In the genomic region with DNA sequence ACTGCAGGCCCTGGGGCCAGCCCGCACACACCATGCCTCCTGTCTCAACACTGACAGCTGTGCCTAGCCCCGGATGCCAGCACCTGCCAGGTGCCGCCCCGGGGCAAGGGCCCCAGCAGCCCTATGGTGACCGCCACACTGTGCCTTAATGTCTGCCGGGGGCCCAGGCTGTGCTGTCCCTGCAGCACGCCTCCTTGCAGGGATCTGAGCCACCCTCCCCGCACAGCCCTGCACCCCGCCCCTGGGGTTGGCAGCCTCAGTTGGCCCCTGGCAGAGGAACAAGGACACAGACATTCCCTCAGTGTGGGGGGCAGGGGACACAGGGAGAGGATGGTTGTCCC, we compare ENCODE assay signal across 27 cellular contexts. TPM values are rescaled to one million over a fixed set of nuclear protein-coding genes. Genes with fewer than 3 reads are reported as not detected.
A peak's percentile ranks its signal among the peaks of the same experiment; 100 is the strongest.
DNase-seq lines count a peak whose midpoint lies in the region; ATAC-seq and TF ChIP-seq lines count a peak whose summit lies in the region.
"Had no signal": no experiment of that assay in that cellular context is flagged by ENCODE, and none has a peak within 500 bp of the region (broad histone marks: within the 10 kb centered on the region; RNA-seq: fewer than 3 reads in every experiment).

No MANE protein-coding gene starts in this region.

- H3K4me3 Mint-ChIP-seq in stimulated activated naive CD8-positive, alpha-beta T cell treated with anti-CD3 and anti-CD28 coated beads, Interleukin-15, amount 100 ng/mL, for 72 hours: no peak overlapping the region
- H3K4me3 Mint-ChIP-seq: activated B cell treated with CpG ODN at 0.5 μM for 24 hours; activated naive CD8-positive, alpha-beta T cell; stimulated activated memory B cell treated with anti-CD40 and anti-IgM and Interleukin-4, amounts not matched to agents 10 μg/mL and 1 μg/mL and 100 μg/mL, for 72 hours had no signal

- TF ChIP-seq CTCF in adrenal gland (IDR thresholded peaks at IDR 0.05) (no peak), upper lobe of left lung (IDR thresholded peaks at IDR 0.05) (no peak)

- H3K9me3 Mint-ChIP-seq in stimulated activated naive CD8-positive, alpha-beta T cell treated with anti-CD3 and anti-CD28 coated beads, Interleukin-15, amount 100 ng/mL, for 72 hours: peaks cover 0 to 11% of the 10 kb centered on the region in 2 donors
- H3K9me3 Mint-ChIP-seq: activated B cell treated with CpG ODN at 0.5 μM for 24 hours; activated T-helper 17 cell treated with anti-CD3 and anti-CD28 coated beads, Interleukin-2, amount 50 U/mL, for 72 hours; stimulated activated memory B cell treated with anti-CD40 and anti-IgM and Interleukin-4, amounts not matched to agents 10 μg/mL and 1 μg/mL and 100 μg/mL, for 72 hours had no signal

- WGBS in adrenal gland, 4 donors: 71 to 88% (median 77%) methylated on average over 1 to 9 of the region's 9 CpGs
- 96 to 100% methylated on average over 5 to 9 of the region's 9 CpGs for WGBS in upper lobe of left lung, 2 donors

- TF ChIP-seq POLR2A in adrenal gland (IDR thresholded peaks at IDR 0.05) (no peak), upper lobe of left lung (IDR thresholded peaks at IDR 0.05) (no peak)

- no peak for DNase-seq in stimulated activated naive CD8-positive, alpha-beta T cell treated with anti-CD3 and anti-CD28 coated beads, Interleukin-15, amount 100 ng/mL, for 72 hours
- no peak for DNase-seq in stimulated activated naive CD8-positive, alpha-beta T cell treated with anti-CD3 and anti-CD28 coated beads, Interleukin-15, Interleukin-2, amounts not matched to agents 100 U/mL and 50 U/mL, for 24 hours
- DNase-seq in adrenal gland (no peak), upper lobe of left lung (peak in 1 of 2 donors; percentile 66), EL (no peak)
- no peak for DNase-seq in activated naive CD4-positive, alpha-beta T cell treated with anti-CD3 and anti-CD28 coated beads, Interleukin-2, amount 50 U/mL, for 16 hours
- DNase-seq: activated B cell treated with CpG ODN at 0.5 μM for 24 hours; activated CD4-positive, alpha-beta T cell treated with anti-CD3 and anti-CD28 coated beads, Interleukin-2, amount 50 U/mL, for 4 hours; activated CD8-positive, alpha-beta memory T cell treated with anti-CD3 and anti-CD28 coated beads, Interleukin-2, amount 50 U/mL, for 4 hours; Caco-2; central memory CD4-positive, alpha-beta T cell; dermis blood vessel endothelial cell; GF-D8; kidney glomerular epithelial cell; NCI-H1048; NCI-H1694; PC-3; SJCRH30; stimulated activated CD4-positive, alpha-beta T cell treated with anti-CD3 and anti-CD28 coated beads, Interleukin-12 subunit alpha, Interleukin-12 subunit beta, amount 100 ng/mL, for 4 hours; stimulated activated CD4-positive, alpha-beta T cell treated with anti-CD3 and anti-CD28 coated beads, Interleukin-4, amount 100 ng/mL, for 24 hours; uterus had no signal

- no peak overlapping the region for H3K4me3 ChIP-seq in adrenal gland
- H3K4me3 ChIP-seq in upper lobe of left lung: no peak overlapping the region
- H3K4me3 ChIP-seq: SJCRH30, uterus had no signal

- H3K9me3 ChIP-seq in adrenal gland (replicated peaks in 1 of 3) (no peaks in the 10 kb centered on the region), upper lobe of left lung (no peaks in the 10 kb centered on the region)
- H3K9me3 ChIP-seq: Caco-2, uterus had no signal

- H3K27me3 ChIP-seq in adrenal gland: no peaks in the 10 kb centered on the region
- H3K27me3 ChIP-seq in upper lobe of left lung: no peaks in the 10 kb centered on the region
- H3K27me3 ChIP-seq: SJCRH30, uterus had no signal

- no peak for TF ChIP-seq EP300 in upper lobe of left lung (IDR thresholded peaks at IDR 0.05)

- H3K27ac ChIP-seq in adrenal gland (peak overlapping the region in 3 of 5 donors; percentile 86 to 96 (median 89)), upper lobe of left lung (peak overlapping the region; percentile 83 to 89 (median 86))
- H3K27ac ChIP-seq: C4-2B, parathyroid adenoma, SJCRH30, uterus had no signal

- peak; percentile 13 for ATAC-seq in stimulated activated naive CD8-positive, alpha-beta T cell treated with anti-CD3 and anti-CD28 coated beads, Interleukin-15, amount 100 ng/mL, for 72 hours
- no peak for ATAC-seq in stimulated activated naive CD8-positive, alpha-beta T cell treated with anti-CD3 and anti-CD28 coated beads, Interleukin-15, Interleukin-2, amounts not matched to agents 100 U/mL and 50 U/mL, for 24 hours
- no peak for ATAC-seq in upper lobe of left lung (ENCODE audit: low FRiP score in 2 of 2)
- ATAC-seq: activated T-helper 17 cell treated with anti-CD3 and anti-CD28 coated beads, Interleukin-2, amount 50 U/mL, for 72 hours; PC-3; stimulated activated memory B cell treated with anti-CD40 and anti-IgM and Interleukin-4, amounts not matched to agents 10 μg/mL and 1 μg/mL and 100 μg/mL, for 72 hours had no signal

- H3K4me1 Mint-ChIP-seq in stimulated activated naive CD8-positive, alpha-beta T cell treated with anti-CD3 and anti-CD28 coated beads, Interleukin-15, amount 100 ng/mL, for 72 hours: peaks cover 44% of the 10 kb centered on the region

- H3K27me3 Mint-ChIP-seq in stimulated activated naive CD8-positive, alpha-beta T cell treated with anti-CD3 and anti-CD28 coated beads, Interleukin-15, amount 100 ng/mL, for 72 hours: no peaks in the 10 kb centered on the region
- H3K27me3 Mint-ChIP-seq: activated B cell treated with CpG ODN at 0.5 μM for 24 hours; activated naive CD8-positive, alpha-beta T cell; activated T-helper 17 cell treated with anti-CD3 and anti-CD28 coated beads, Interleukin-2, amount 50 U/mL, for 72 hours; stimulated activated memory B cell treated with anti-CD40 and anti-IgM and Interleukin-4, amounts not matched to agents 10 μg/mL and 1 μg/mL and 100 μg/mL, for 72 hours had no signal

- H3K27ac Mint-ChIP-seq in stimulated activated naive CD8-positive, alpha-beta T cell treated with anti-CD3 and anti-CD28 coated beads, Interleukin-15, amount 100 ng/mL, for 72 hours: peak overlapping the region in 1 of 2 donors; percentile 15
- H3K27ac Mint-ChIP-seq: activated B cell treated with CpG ODN at 0.5 μM for 24 hours had no signal

- H3K4me1 ChIP-seq in adrenal gland (replicated peaks in 1 of 2): peaks cover 28 to 29% of the 10 kb centered on the region in 2 donors
- peaks cover 24 to 40% (median 29%) of the 10 kb centered on the region in 4 donors for H3K4me1 ChIP-seq in upper lobe of left lung
- H3K4me1 ChIP-seq: Caco-2, parathyroid adenoma, SJCRH30 had no signal

- intact Hi-C loops in adrenal gland (cut with DNase I): no loop called here

- H3K36me3 ChIP-seq in adrenal gland (replicated peaks in 1 of 2) (peaks cover 0 to 40% of the 10 kb centered on the region in 2 donors), upper lobe of left lung (peaks cover 10 to 59% (median 49%) of the 10 kb centered on the region in 4 donors)
- H3K36me3 ChIP-seq: SJCRH30, uterus had no signal

RNA-seq across cellular contexts. Expression of gene CAPN10, which starts 8.5 kb away (rescaled TPM):
- total RNA-seq in adrenal gland (10 to 100 TPM; 17.3 to 41.8 (median 24.6) TPM), upper lobe of left lung (100 to 1,000 TPM in 1 of 6 donors, 10 to 100 TPM in 5; 35.3 to 118 (median 38.9) TPM)
- polyA plus RNA-seq in adrenal gland: 100 to 1,000 TPM in 2 of 3 donors, 1 to 10 TPM in 1; 4.7 to 158 (median 102) TPM

RNA-seq across cellular contexts. Expression of gene RNPEPL1, which starts 9.8 kb away (rescaled TPM):
- 10 to 100 TPM; 37.0 to 93.3 (median 59.5) TPM for total RNA-seq in adrenal gland
- 100 to 1,000 TPM in 2 of 3 donors, 1 to 10 TPM in 1; 5.1 to 259 (median 110) TPM for polyA plus RNA-seq in adrenal gland
- total RNA-seq in upper lobe of left lung: 100 to 1,000 TPM in 5 of 6 donors, 10 to 100 TPM in 1; 71.0 to 264 (median 123) TPM

RNA-seq across cellular contexts. Expression of gene DUSP28, which starts 17.9 kb away (rescaled TPM):
- total RNA-seq in adrenal gland: 10 to 100 TPM in 3 of 8 donors, 1 to 10 TPM in 5; 4.9 to 22.2 (median 8.3) TPM
- polyA plus RNA-seq in adrenal gland: 10 to 100 TPM in 1 of 3 donors, 1 to 10 TPM in 2; 7.2 to 14.5 (median 8.8) TPM
- total RNA-seq in upper lobe of left lung: 10 to 100 TPM in 1 of 6 donors, 1 to 10 TPM in 5; 3.2 to 30.4 (median 5.7) TPM

RNA-seq across cellular contexts. Expression of gene ANKMY1, which starts 20.3 kb away (rescaled TPM):
- 10 to 100 TPM in 5 of 8 donors, 1 to 10 TPM in 3; 7.2 to 20.3 (median 13.0) TPM for total RNA-seq in adrenal gland
- polyA plus RNA-seq in adrenal gland: 10 to 100 TPM in 2 of 3 donors, 1 to 10 TPM in 1; 8.1 to 31.7 (median 10.0) TPM
- total RNA-seq in upper lobe of left lung: 10 to 100 TPM; 23.7 to 97.4 (median 26.9) TPM

RNA-seq across cellular contexts. Expression of gene GPR35, which starts 47.2 kb away (rescaled TPM):
- 1 to 10 TPM in 3 of 8 donors, under 1 TPM in 4, not detected in 1; 0.32 to 1.3 (median 0.96) TPM for total RNA-seq in adrenal gland
- 1 to 10 TPM in 2 of 3 donors, under 1 TPM in 1; 0.07 to 5.7 (median 3.5) TPM for polyA plus RNA-seq in adrenal gland
- total RNA-seq in upper lobe of left lung: 10 to 100 TPM in 1 of 6 donors, 1 to 10 TPM in 5; 1.9 to 14.7 (median 4.6) TPM
- total RNA-seq: H1 had no signal
